In genomic region chr2:129891341-129892320, GRCh38 we compare ENCODE assay signal across 18 cellular contexts.
"Had no signal": no experiment of that assay in that cellular context is flagged by ENCODE, and none has a peak within 500 bp of the region (broad histone marks: within the 10 kb centered on the region; RNA-seq: fewer than 3 reads in every experiment).

No MANE protein-coding gene starts in this region.

- H3K27ac ChIP-seq: colonic mucosa, esophagus muscularis mucosa, hepatocyte, right atrium auricular region, testis had no signal

- H3K27ac Mint-ChIP-seq: activated CD8-positive, alpha-beta T cell treated with anti-CD3 and anti-CD28 coated beads, Interleukin-2, amount 10 ng/mL, durations not matched to agents 7 days and 5 days; activated naive CD8-positive, alpha-beta T cell had no signal

- H3K36me3 Mint-ChIP-seq: activated naive CD8-positive, alpha-beta T cell had no signal

- H3K9me3 ChIP-seq: colonic mucosa, esophagus muscularis mucosa, right atrium auricular region, SK-N-SH, testis had no signal

- FAIRE-seq: small intestine had no signal

- H3K4me3 ChIP-seq: colonic mucosa, esophagus muscularis mucosa, hepatocyte, right atrium auricular region, testis had no signal

- H3K27me3 ChIP-seq: colonic mucosa, hepatocyte, right atrium auricular region, testis had no signal

- H3K9ac ChIP-seq: SK-N-SH had no signal

- H3K36me3 ChIP-seq: colonic mucosa, esophagus muscularis mucosa, right atrium auricular region had no signal

- ATAC-seq: activated CD8-positive, alpha-beta T cell treated with anti-CD3 and anti-CD28 coated beads, Interleukin-2, amount 10 ng/mL, durations not matched to agents 7 days and 5 days had no signal

- H3K4me2 ChIP-seq: hepatocyte, SK-N-SH had no signal

- H3K4me1 ChIP-seq: colonic mucosa, esophagus muscularis mucosa, testis had no signal

- DNase-seq: activated CD4-positive, alpha-beta T cell treated with anti-CD3 and anti-CD28 coated beads for 48 hours; activated CD8-positive, alpha-beta memory T cell treated with anti-CD3 and anti-CD28 coated beads, Interleukin-2, amount 50 U/mL, for 4 hours; activated CD8-positive, alpha-beta T cell treated with anti-CD3 and anti-CD28 coated beads, Interleukin-2, amount 10 ng/mL, durations not matched to agents 7 days and 5 days; activated gamma-delta T cell; activated T-cell treated with anti-CD3 and anti-CD28 coated beads, Interleukin-2, amount 50 U/mL, for 48 hours; amniotic stem cell; central memory CD4-positive, alpha-beta T cell; colonic mucosa; midbrain; SK-N-SH; small intestine; stimulated activated CD4-positive, alpha-beta T cell treated with anti-CD3 and anti-CD28 coated beads, Interleukin-4, amount 100 ng/mL, for 24 hours; stimulated activated naive CD4-positive, alpha-beta T cell treated with Interleukin-2 at 50 U/mL for 16 hours; testis had no signal

- H3K4me3 Mint-ChIP-seq: activated CD8-positive, alpha-beta T cell treated with anti-CD3 and anti-CD28 coated beads, Interleukin-2, amount 10 ng/mL, durations not matched to agents 7 days and 5 days; activated naive CD8-positive, alpha-beta T cell had no signal

- H2AFZ ChIP-seq: hepatocyte had no signal

- H3K79me2 ChIP-seq: hepatocyte had no signal

- H3K9me2 ChIP-seq: SK-N-SH had no signal
